Comparison of ENCODE assay signal across 21 cellular contexts in genomic region chr7:33907625-33908024, GRCh38. TPM values are rescaled to one million over a fixed set of nuclear protein-coding genes. Genes with fewer than 3 reads are reported as not detected.
"Had no signal": no experiment of that assay in that cellular context is flagged by ENCODE, and none has a peak within 500 bp of the region (broad histone marks: within the 10 kb centered on the region; RNA-seq: fewer than 3 reads in every experiment).

No MANE protein-coding gene starts in this region.

- H3K4me1 ChIP-seq: testis had no signal

- H3K36me3 ChIP-seq: gastrocnemius medialis, heart left ventricle, left lung had no signal

- DNase-seq: activated CD4-positive, alpha-beta memory T cell treated with anti-CD3 and anti-CD28 coated beads for 36 hours; activated CD4-positive, alpha-beta T cell treated with anti-CD3 and anti-CD28 coated beads for 4 hours; activated gamma-delta T cell treated with Interleukin-2 at 50 U/mL for 16 hours; activated T-cell treated with anti-CD3 and anti-CD28 coated beads for 4 hours; amniotic stem cell; dermis blood vessel endothelial cell; effector memory CD8-positive, alpha-beta T cell; gastrocnemius medialis; heart left ventricle; left lung; naive thymus-derived CD8-positive, alpha-beta T cell; stimulated activated CD4-positive, alpha-beta T cell treated with anti-CD3 and anti-CD28 coated beads, Interleukin-4, amount 100 ng/mL, for 1 hour; testis had no signal

- H3K9me3 ChIP-seq: gastrocnemius medialis, heart left ventricle, left lung, testis had no signal

- ATAC-seq: activated naive CD4-positive, alpha-beta T cell treated with anti-CD3 and anti-CD28 coated beads, Interleukin-2, amount 50 U/mL, for 72 hours; effector memory CD8-positive, alpha-beta T cell; gastrocnemius medialis; heart left ventricle; left lung; naive thymus-derived CD8-positive, alpha-beta T cell; sciatic nerve; stimulated activated memory B cell treated with anti-CD40 and anti-IgM and Interleukin-4, amounts not matched to agents 10 μg/mL and 1 μg/mL and 100 μg/mL, for 72 hours; WTC11 had no signal

- H3K27ac ChIP-seq: epithelial cell of prostate, gastrocnemius medialis, heart left ventricle, left lung, testis had no signal

- H3K27me3 ChIP-seq: testis had no signal

- H3K4me3 ChIP-seq: gastrocnemius medialis, heart left ventricle, left lung, smooth muscle cell, testis had no signal

RNA-seq across cellular contexts. Expression of gene BMPER, which starts 2.3 kb away (rescaled TPM):
- total RNA-seq: activated CD4-positive, alpha-beta memory T cell treated with anti-CD3 and anti-CD28 coated beads for 36 hours; activated naive CD4-positive, alpha-beta T cell treated with anti-CD3 and anti-CD28 coated beads, Interleukin-2, amount 50 U/mL, for 72 hours; activated T-helper 1 cell treated with anti-CD3 and anti-CD28 coated beads, Interleukin-12 subunit alpha, Interleukin-12 subunit beta, Interleukin-2, Interleukin-4 antibody, amounts not matched to agents 30 ng/mL and 10 ng/mL and 1 ng/mL, durations not matched to agents 14 hours and 24 hours and 36 hours; naive thymus-derived CD8-positive, alpha-beta T cell; T-helper 2 cell treated with Interferon-gamma antibody and Interleukin-4, amounts not matched to agents 100 ng/mL and 5 ng/mL, for 36 hours had no signal
- polyA plus RNA-seq: naive thymus-derived CD8-positive, alpha-beta T cell had no signal
